Comparison of ENCODE assay signal across 14 cellular contexts in genomic region chr15:48858401-48858800, GRCh38. TPM values are rescaled to one million over a fixed set of nuclear protein-coding genes. Genes with fewer than 3 reads are reported as not detected.
DNase-seq lines count a peak whose midpoint lies in the region; ATAC-seq and TF ChIP-seq lines count a peak whose summit lies in the region.
"Had no signal": no experiment of that assay in that cellular context is flagged by ENCODE, and none has a peak within 500 bp of the region (broad histone marks: within the 10 kb centered on the region; RNA-seq: fewer than 3 reads in every experiment).

No MANE protein-coding gene starts in this region.

- in situ Hi-C loops in Caki2 (cut with HindIII; ENCODE audit: low pct_unique_long_range_greater_than_20kb, low sequenced_read_pairs), result no loop called here

- ATAC-seq in GM21423 (IDR thresholded peaks at IDR 0.05; ENCODE audit: unreplicated experiment) (no peak), GM18520 (IDR thresholded peaks at IDR 0.05; ENCODE audit: unreplicated experiment) (no peak)
- ATAC-seq: activated CD8-positive, alpha-beta T cell treated with anti-CD3 and anti-CD28 coated beads, Interleukin-2, amount 10 ng/mL, durations not matched to agents 7 days and 5 days; T-cell had no signal

- H3K79me2 ChIP-seq in KMS-11 (ENCODE audit: insufficient read depth, low read depth), result no peaks in the 10 kb centered on the region

- peak overlapping the region; percentile 6; the same call in 1 of the 2 replicates for H3K9ac ChIP-seq in KMS-11

- H3K27ac ChIP-seq in KMS-11 (peak overlapping the region; percentile 30; the same call in 1 of the 2 replicates), SJCRH30 (no peak overlapping the region)
- H3K27ac ChIP-seq: adrenal gland, transverse colon had no signal

- H3K4me3 ChIP-seq in KMS-11 (IDR thresholded peaks at IDR 0.05; ENCODE audit: insufficient read depth, low read depth, low read length) (no peak overlapping the region), SJCRH30 (peak overlapping the region; percentile 10; the same call in 1 of the 2 replicates)
- H3K4me3 ChIP-seq: adrenal gland, transverse colon had no signal

- H3K27me3 ChIP-seq in KMS-11 (ENCODE audit: insufficient read depth, low read depth), result no peaks in the 10 kb centered on the region
- no peaks in the 10 kb centered on the region for H3K27me3 ChIP-seq in SJCRH30
- H3K27me3 ChIP-seq: adrenal gland, transverse colon had no signal

- peak overlapping the region; percentile 36; the same call in 1 of the 2 replicates for H3K4me2 ChIP-seq in KMS-11

- H3K9me3 ChIP-seq in SJCRH30 (replicated peaks), result no peaks in the 10 kb centered on the region
- H3K9me3 ChIP-seq: adrenal gland, transverse colon had no signal

- H3K4me1 ChIP-seq in KMS-11 (ENCODE audit: low read depth, poor library complexity, severe bottlenecking) (peaks cover 34% of the 10 kb centered on the region), SJCRH30 (peaks cover 30% of the 10 kb centered on the region)

- H2AFZ ChIP-seq in KMS-11 (ENCODE audit: low read depth), result peak overlapping the region; percentile 65

- no peaks in the 10 kb centered on the region for H4K20me1 ChIP-seq in KMS-11 (ENCODE audit: insufficient read depth)

- H3K36me3 ChIP-seq in KMS-11 (ENCODE audit: insufficient read depth), result no peaks in the 10 kb centered on the region
- H3K36me3 ChIP-seq in SJCRH30, result no peaks in the 10 kb centered on the region
- H3K36me3 ChIP-seq: adrenal gland, transverse colon had no signal

- TF ChIP-seq CTCF in KMS-11 (conservative IDR thresholded peaks at IDR 0.05; ENCODE audit: low read depth, low read length), result no peak

- DNase-seq in Caki2 (ENCODE audit: low read depth) (peak; percentile 65), SJCRH30 (peak; percentile 17 to 38), fibroblast of gingiva (ENCODE audit: low read depth) (peak; percentile 81), AG08396 (ENCODE audit: low spot score) (no peak)
- no peak for DNase-seq in activated effector memory CD4-positive, alpha-beta T cell treated with Interleukin-2 at 50 U/mL for 16 hours
- DNase-seq: activated CD8-positive, alpha-beta T cell treated with anti-CD3 and anti-CD28 coated beads, Interleukin-2, amount 10 ng/mL, durations not matched to agents 7 days and 5 days; adrenal gland; CD4-positive, alpha-beta T cell; retina; T-cell; transverse colon had no signal

RNA-seq across cellular contexts. Expression of gene EID1, which starts 19.5 kb away (rescaled TPM):
- 165 and 200 TPM in 2 replicates for total RNA-seq in Caki2 (2014; rRNA removed; shearing (Covaris generic); ENCODE audit: low replicate concordance)
- total RNA-seq in SJCRH30 (2014; rRNA removed; shearing (Covaris generic)), result 149 and 164 TPM in 2 replicates

RNA-seq across cellular contexts. Expression of gene CEP152, which starts 47.5 kb away (rescaled TPM):
- total RNA-seq in Caki2 (2014; rRNA removed; shearing (Covaris generic); ENCODE audit: low replicate concordance), result 2.2 and 5.2 TPM in 2 replicates
- total RNA-seq in SJCRH30 (2014; rRNA removed; shearing (Covaris generic)), result 23.1 and 31.8 TPM in 2 replicates

Comparison
In these comparisons a context has a peak if more than half of its experiments do, and no peak if none do; other contexts are left out.
1. DNase-seq: peak in Caki2 (single experiment), SJCRH30 (2 of 2) and fibroblast of gingiva (single experiment); none in AG08396 (single experiment) and activated effector memory CD4-positive, alpha-beta T cell treated with Interleukin-2 at 50 U/mL for 16 hours (single experiment).